Comparison of ENCODE assay signal across 8 cellular contexts in genomic region chr10:61896854-61897661, GRCh38.
A peak's percentile ranks its signal among the peaks of the same experiment; 100 is the strongest.
DNase-seq lines count a peak whose midpoint lies in the region; ATAC-seq lines count a peak whose summit lies in the region.

No MANE protein-coding gene starts in this region.

- ATAC-seq in GM19463 (IDR thresholded peaks at IDR 0.05; ENCODE audit: unreplicated experiment) (peak; percentile 64), HG03521 (IDR thresholded peaks at IDR 0.05; ENCODE audit: unreplicated experiment) (peak; percentile 66)

- DNase-seq in DMS 273 treated with DMSO at 0.1 percent for 48 hours (lab: John Stamatoyannopoulos, UW): peak; percentile 20
- DNase-seq in SHP77 treated with DMSO at 0.1 percent for 48 hours (lab: John Stamatoyannopoulos, UW): peak; percentile 3
- peak in 45 of 58 donors; percentile 8 to 72 (median 35) for DNase-seq in anterior cingulate cortex (lab: John Stamatoyannopoulos, UW)
- DNase-seq in hippocampal formation (lab: John Stamatoyannopoulos, UW): peak; percentile 50 to 79
- peak; percentile 83 for DNase-seq in putamen (ENCODE audit: low spot score)
- DNase-seq in DMS79 (lab: John Stamatoyannopoulos, UW): no peak
